Comparison of ENCODE assay signal across 1 cellular context in the genomic region with DNA sequence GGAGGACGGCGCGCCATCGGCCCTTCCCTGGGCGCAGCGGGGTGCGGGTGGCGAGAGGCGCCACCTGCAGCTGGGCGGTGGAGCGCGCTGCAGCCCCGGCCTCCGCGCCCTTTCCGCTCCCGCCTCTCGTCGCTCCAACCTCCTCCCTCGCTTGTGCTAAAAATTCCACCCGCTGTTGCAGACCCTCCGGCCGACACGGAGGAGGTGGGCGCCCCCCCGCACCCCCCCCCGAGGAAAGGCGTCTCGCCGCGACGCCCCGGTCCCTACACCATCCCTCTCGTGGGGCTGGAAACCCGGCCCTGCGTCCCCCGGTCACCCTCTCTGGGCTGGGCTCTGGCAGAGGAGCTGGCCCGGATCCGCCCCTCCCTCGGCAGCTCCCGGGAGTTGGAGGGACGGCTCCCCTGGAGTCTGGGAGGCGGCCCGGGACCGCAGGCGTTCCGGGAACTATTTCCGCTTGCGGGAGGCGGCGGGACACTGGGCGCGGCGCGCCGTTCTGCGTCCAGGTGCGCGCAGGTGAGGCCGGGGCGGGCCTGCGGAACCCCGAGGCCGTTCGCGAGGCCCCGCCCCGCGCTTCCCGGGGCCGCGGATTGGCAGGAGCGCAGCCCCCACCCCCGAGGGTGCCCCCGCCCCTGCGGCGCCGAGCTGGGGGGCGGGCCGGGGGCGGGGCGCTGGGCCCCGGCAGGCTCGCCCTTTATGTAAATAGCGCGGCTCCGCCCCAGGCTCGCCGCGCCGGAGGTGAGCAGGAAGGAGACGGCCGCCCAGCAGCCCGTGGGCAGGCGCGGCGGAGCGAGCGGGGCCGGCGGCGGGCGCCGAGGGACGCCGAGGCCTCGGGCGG.
A peak's percentile ranks its signal among the peaks of the same experiment; 100 is the strongest.
TF ChIP-seq lines count a peak whose summit lies in the region.

A gene with protein sequence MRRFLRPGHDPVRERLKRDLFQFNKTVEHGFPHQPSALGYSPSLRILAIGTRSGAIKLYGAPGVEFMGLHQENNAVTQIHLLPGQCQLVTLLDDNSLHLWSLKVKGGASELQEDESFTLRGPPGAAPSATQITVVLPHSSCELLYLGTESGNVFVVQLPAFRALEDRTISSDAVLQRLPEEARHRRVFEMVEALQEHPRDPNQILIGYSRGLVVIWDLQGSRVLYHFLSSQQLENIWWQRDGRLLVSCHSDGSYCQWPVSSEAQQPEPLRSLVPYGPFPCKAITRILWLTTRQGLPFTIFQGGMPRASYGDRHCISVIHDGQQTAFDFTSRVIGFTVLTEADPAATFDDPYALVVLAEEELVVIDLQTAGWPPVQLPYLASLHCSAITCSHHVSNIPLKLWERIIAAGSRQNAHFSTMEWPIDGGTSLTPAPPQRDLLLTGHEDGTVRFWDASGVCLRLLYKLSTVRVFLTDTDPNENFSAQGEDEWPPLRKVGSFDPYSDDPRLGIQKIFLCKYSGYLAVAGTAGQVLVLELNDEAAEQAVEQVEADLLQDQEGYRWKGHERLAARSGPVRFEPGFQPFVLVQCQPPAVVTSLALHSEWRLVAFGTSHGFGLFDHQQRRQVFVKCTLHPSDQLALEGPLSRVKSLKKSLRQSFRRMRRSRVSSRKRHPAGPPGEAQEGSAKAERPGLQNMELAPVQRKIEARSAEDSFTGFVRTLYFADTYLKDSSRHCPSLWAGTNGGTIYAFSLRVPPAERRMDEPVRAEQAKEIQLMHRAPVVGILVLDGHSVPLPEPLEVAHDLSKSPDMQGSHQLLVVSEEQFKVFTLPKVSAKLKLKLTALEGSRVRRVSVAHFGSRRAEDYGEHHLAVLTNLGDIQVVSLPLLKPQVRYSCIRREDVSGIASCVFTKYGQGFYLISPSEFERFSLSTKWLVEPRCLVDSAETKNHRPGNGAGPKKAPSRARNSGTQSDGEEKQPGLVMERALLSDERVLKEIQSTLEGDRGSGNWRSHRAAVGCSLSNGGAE (plus strand): TSS at position 727 of the 835 bp plus-strand sequence. CDS start 17,730 bp downstream, outside the sequence.

TF ChIP-seq in HEK293, 187 proteins besides CTCF, POLR2A, EP300 and RAD21 (continued from another document and continues in another):
- no peak for TF ChIP-seq ZNF223 (tag by site-specific recombination; IDR thresholded peaks at IDR 0.05)
- peak; percentile 57 for TF ChIP-seq ZNF501 (tag by site-specific recombination; IDR thresholded peaks at IDR 0.05)
- TF ChIP-seq ZSCAN23 (tag by site-specific recombination; IDR thresholded peaks at IDR 0.05) = 0 out of 2 replicates have a peak, but pooled peaks have one; percentile 32
- TF ChIP-seq ZNF654 (tag by site-specific recombination; IDR thresholded peaks at IDR 0.05; ENCODE audit: low read depth) = no peak
- TF ChIP-seq, protein P1, sequence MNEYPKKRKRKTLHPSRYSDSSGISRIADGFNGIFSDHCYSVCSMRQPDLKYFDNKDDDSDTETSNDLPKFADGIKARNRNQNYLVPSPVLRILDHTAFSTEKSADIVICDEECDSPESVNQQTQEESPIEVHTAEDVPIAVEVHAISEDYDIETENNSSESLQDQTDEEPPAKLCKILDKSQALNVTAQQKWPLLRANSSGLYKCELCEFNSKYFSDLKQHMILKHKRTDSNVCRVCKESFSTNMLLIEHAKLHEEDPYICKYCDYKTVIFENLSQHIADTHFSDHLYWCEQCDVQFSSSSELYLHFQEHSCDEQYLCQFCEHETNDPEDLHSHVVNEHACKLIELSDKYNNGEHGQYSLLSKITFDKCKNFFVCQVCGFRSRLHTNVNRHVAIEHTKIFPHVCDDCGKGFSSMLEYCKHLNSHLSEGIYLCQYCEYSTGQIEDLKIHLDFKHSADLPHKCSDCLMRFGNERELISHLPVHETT (tag by site-specific recombination; IDR thresholded peaks at IDR 0.05) = no peak
- TF ChIP-seq YY1 (tag by site-specific recombination; IDR thresholded peaks at IDR 0.05) = no peak; the same call in 1 of the 2 replicates
- no peak for TF ChIP-seq ZNF416 (tag by site-specific recombination; IDR thresholded peaks at IDR 0.05)
- TF ChIP-seq ZNF239 (tag by site-specific recombination; IDR thresholded peaks at IDR 0.05) = no peak
- TF ChIP-seq, protein P2, sequence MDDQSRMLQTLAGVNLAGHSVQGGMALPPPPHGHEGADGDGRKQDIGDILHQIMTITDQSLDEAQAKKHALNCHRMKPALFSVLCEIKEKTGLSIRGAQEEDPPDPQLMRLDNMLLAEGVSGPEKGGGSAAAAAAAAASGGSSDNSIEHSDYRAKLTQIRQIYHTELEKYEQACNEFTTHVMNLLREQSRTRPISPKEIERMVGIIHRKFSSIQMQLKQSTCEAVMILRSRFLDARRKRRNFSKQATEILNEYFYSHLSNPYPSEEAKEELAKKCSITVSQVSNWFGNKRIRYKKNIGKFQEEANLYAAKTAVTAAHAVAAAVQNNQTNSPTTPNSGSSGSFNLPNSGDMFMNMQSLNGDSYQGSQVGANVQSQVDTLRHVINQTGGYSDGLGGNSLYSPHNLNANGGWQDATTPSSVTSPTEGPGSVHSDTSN (CRISPR knock-in tag; IDR thresholded peaks at IDR 0.05) = peak; percentile 76; the same call in 1 of the 2 replicates
- no peak for TF ChIP-seq ZNF747 (tag by site-specific recombination; IDR thresholded peaks at IDR 0.05)
- peak; percentile 35; the same call in 1 of the 2 replicates for TF ChIP-seq ZNF184 (tag by site-specific recombination; IDR thresholded peaks at IDR 0.05)
- TF ChIP-seq ZNF24 (tag by site-specific recombination; IDR thresholded peaks at IDR 0.05) = peak; percentile 77
- TF ChIP-seq ZNF37A (tag by site-specific recombination; IDR thresholded peaks at IDR 0.05) = no peak
- no peak for TF ChIP-seq ZNF302 (tag by site-specific recombination; IDR thresholded peaks at IDR 0.05; ENCODE audit: low read depth)
- TF ChIP-seq, protein P3, sequence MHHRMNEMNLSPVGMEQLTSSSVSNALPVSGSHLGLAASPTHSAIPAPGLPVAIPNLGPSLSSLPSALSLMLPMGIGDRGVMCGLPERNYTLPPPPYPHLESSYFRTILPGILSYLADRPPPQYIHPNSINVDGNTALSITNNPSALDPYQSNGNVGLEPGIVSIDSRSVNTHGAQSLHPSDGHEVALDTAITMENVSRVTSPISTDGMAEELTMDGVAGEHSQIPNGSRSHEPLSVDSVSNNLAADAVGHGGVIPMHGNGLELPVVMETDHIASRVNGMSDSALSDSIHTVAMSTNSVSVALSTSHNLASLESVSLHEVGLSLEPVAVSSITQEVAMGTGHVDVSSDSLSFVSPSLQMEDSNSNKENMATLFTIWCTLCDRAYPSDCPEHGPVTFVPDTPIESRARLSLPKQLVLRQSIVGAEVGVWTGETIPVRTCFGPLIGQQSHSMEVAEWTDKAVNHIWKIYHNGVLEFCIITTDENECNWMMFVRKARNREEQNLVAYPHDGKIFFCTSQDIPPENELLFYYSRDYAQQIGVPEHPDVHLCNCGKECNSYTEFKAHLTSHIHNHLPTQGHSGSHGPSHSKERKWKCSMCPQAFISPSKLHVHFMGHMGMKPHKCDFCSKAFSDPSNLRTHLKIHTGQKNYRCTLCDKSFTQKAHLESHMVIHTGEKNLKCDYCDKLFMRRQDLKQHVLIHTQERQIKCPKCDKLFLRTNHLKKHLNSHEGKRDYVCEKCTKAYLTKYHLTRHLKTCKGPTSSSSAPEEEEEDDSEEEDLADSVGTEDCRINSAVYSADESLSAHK (tag by site-specific recombination; IDR thresholded peaks at IDR 0.05) = no peak
- no peak for TF ChIP-seq ZNF404 (tag by site-specific recombination; IDR thresholded peaks at IDR 0.05)
- no peak for TF ChIP-seq ZNF529 (tag by site-specific recombination; IDR thresholded peaks at IDR 0.05; ENCODE audit: insufficient replicate concordance)
- no peak for TF ChIP-seq ZNF670 (tag by site-specific recombination; IDR thresholded peaks at IDR 0.05; ENCODE audit: low read depth)
- no peak for TF ChIP-seq ZNF548 (tag by site-specific recombination; IDR thresholded peaks at IDR 0.05)
- peak; percentile 78; the same call in 1 of the 2 replicates for TF ChIP-seq ZNF2 (tag by site-specific recombination; IDR thresholded peaks at IDR 0.05)
- TF ChIP-seq ZNF473 (tag by site-specific recombination; IDR thresholded peaks at IDR 0.05) = no peak
- TF ChIP-seq ZNF426 (tag by site-specific recombination; IDR thresholded peaks at IDR 0.05) = no peak
- TF ChIP-seq, protein P4, sequence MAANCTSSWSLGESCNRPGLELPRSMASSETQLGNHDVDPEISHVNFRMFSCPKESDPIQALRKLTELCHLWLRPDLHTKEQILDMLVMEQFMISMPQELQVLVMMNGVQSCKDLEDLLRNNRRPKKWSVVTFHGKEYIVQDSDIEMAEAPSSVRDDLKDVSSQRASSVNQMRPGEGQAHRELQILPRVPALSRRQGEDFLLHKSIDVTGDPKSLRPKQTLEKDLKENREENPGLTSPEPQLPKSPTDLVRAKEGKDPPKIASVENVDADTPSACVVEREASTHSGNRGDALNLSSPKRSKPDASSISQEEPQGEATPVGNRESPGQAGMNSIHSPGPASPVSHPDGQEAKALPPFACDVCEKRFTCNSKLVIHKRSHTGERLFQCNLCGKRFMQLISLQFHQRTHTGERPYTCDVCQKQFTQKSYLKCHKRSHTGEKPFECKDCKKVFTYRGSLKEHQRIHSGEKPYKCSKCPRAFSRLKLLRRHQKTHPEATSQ (tag by site-specific recombination; IDR thresholded peaks at IDR 0.05) = peak; percentile 31; the same call in 1 of the 2 replicates
- no peak for TF ChIP-seq ZSCAN16 (tag by site-specific recombination; IDR thresholded peaks at IDR 0.05)
- TF ChIP-seq, protein P5, sequence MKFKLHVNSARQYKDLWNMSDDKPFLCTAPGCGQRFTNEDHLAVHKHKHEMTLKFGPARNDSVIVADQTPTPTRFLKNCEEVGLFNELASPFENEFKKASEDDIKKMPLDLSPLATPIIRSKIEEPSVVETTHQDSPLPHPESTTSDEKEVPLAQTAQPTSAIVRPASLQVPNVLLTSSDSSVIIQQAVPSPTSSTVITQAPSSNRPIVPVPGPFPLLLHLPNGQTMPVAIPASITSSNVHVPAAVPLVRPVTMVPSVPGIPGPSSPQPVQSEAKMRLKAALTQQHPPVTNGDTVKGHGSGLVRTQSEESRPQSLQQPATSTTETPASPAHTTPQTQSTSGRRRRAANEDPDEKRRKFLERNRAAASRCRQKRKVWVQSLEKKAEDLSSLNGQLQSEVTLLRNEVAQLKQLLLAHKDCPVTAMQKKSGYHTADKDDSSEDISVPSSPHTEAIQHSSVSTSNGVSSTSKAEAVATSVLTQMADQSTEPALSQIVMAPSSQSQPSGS (tag by site-specific recombination; IDR thresholded peaks at IDR 0.05; ENCODE audit: low read depth) = no peak
- TF ChIP-seq, protein P6, sequence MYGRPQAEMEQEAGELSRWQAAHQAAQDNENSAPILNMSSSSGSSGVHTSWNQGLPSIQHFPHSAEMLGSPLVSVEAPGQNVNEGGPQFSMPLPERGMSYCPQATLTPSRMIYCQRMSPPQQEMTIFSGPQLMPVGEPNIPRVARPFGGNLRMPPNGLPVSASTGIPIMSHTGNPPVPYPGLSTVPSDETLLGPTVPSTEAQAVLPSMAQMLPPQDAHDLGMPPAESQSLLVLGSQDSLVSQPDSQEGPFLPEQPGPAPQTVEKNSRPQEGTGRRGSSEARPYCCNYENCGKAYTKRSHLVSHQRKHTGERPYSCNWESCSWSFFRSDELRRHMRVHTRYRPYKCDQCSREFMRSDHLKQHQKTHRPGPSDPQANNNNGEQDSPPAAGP (tag by site-specific recombination; IDR thresholded peaks at IDR 0.05) = peak; percentile 92
- TF ChIP-seq, protein P7, sequence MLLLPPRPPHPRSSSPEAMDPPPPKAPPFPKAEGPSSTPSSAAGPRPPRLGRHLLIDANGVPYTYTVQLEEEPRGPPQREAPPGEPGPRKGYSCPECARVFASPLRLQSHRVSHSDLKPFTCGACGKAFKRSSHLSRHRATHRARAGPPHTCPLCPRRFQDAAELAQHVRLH (tag by site-specific recombination; IDR thresholded peaks at IDR 0.05) = 0 out of 2 replicates have a peak, but pooled peaks have one; percentile 47
- no peak for TF ChIP-seq ZNF132 (tag by site-specific recombination; IDR thresholded peaks at IDR 0.05; ENCODE audit: borderline replicate concordance)
- peak; percentile 70 for TF ChIP-seq ZNF335 (tag by site-specific recombination; conservative IDR thresholded peaks at IDR 0.05)
- no peak for TF ChIP-seq ZNF311 (tag by site-specific recombination; IDR thresholded peaks at IDR 0.05; ENCODE audit: borderline replicate concordance)
- no peak for TF ChIP-seq RBAK (tag by site-specific recombination; IDR thresholded peaks at IDR 0.05)
- no peak for TF ChIP-seq ZNF707 (tag by site-specific recombination; IDR thresholded peaks at IDR 0.05)
- no peak for TF ChIP-seq ZNF266 (tag by site-specific recombination; IDR thresholded peaks at IDR 0.05; ENCODE audit: low read depth)
- TF ChIP-seq, protein P8, sequence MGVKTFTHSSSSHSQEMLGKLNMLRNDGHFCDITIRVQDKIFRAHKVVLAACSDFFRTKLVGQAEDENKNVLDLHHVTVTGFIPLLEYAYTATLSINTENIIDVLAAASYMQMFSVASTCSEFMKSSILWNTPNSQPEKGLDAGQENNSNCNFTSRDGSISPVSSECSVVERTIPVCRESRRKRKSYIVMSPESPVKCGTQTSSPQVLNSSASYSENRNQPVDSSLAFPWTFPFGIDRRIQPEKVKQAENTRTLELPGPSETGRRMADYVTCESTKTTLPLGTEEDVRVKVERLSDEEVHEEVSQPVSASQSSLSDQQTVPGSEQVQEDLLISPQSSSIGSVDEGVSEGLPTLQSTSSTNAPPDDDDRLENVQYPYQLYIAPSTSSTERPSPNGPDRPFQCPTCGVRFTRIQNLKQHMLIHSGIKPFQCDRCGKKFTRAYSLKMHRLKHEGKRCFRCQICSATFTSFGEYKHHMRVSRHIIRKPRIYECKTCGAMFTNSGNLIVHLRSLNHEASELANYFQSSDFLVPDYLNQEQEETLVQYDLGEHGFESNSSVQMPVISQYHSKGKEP (tag by site-specific recombination; IDR thresholded peaks at IDR 0.05) = peak; percentile 47
- no peak; the same call in 1 of the 2 replicates for TF ChIP-seq ZFP69B (tag by site-specific recombination; IDR thresholded peaks at IDR 0.05)
- no peak for TF ChIP-seq ZNF221 (tag by site-specific recombination; IDR thresholded peaks at IDR 0.05; ENCODE audit: borderline replicate concordance)
- TF ChIP-seq ZNF423 (tag by site-specific recombination; IDR thresholded peaks at IDR 0.05) = peak; percentile 78; the same call in 1 of the 2 replicates
- TF ChIP-seq ZNF202 (tag by site-specific recombination; IDR thresholded peaks at IDR 0.05; ENCODE audit: borderline replicate concordance) = no peak
- TF ChIP-seq, protein P9, sequence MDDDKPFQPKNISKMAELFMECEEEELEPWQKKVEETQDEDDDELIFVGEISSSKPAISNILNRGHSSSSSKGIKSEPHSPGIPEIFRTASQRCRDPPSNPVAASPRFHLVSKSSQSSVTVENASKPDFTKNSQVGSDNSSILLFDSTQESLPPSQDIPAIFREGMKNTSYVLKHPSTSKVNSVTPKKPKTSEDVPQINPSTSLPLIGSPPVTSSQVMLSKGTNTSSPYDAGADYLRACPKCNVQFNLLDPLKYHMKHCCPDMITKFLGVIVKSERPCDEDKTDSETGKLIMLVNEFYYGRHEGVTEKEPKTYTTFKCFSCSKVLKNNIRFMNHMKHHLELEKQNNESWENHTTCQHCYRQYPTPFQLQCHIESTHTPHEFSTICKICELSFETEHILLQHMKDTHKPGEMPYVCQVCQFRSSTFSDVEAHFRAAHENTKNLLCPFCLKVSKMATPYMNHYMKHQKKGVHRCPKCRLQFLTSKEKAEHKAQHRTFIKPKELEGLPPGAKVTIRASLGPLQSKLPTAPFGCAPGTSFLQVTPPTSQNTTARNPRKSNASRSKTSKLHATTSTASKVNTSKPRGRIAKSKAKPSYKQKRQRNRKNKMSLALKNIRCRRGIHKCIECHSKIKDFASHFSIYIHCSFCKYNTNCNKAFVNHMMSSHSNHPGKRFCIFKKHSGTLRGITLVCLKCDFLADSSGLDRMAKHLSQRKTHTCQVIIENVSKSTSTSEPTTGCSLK (tag by site-specific recombination; IDR thresholded peaks at IDR 0.05) = no peak
- TF ChIP-seq KLF8 (tag by site-specific recombination; IDR thresholded peaks at IDR 0.05) = peak; percentile 89; the same call in 1 of the 2 replicates
- TF ChIP-seq ZEB2 (tag by site-specific recombination; IDR thresholded peaks at IDR 0.05) = peak; percentile 98
- TF ChIP-seq ZNF626 (tag by site-specific recombination; IDR thresholded peaks at IDR 0.05) = no peak
- no peak for TF ChIP-seq ZNF175 (tag by site-specific recombination; IDR thresholded peaks at IDR 0.05)
- TF ChIP-seq ZNF791 (tag by site-specific recombination; IDR thresholded peaks at IDR 0.05) = no peak
